In the genomic region with DNA sequence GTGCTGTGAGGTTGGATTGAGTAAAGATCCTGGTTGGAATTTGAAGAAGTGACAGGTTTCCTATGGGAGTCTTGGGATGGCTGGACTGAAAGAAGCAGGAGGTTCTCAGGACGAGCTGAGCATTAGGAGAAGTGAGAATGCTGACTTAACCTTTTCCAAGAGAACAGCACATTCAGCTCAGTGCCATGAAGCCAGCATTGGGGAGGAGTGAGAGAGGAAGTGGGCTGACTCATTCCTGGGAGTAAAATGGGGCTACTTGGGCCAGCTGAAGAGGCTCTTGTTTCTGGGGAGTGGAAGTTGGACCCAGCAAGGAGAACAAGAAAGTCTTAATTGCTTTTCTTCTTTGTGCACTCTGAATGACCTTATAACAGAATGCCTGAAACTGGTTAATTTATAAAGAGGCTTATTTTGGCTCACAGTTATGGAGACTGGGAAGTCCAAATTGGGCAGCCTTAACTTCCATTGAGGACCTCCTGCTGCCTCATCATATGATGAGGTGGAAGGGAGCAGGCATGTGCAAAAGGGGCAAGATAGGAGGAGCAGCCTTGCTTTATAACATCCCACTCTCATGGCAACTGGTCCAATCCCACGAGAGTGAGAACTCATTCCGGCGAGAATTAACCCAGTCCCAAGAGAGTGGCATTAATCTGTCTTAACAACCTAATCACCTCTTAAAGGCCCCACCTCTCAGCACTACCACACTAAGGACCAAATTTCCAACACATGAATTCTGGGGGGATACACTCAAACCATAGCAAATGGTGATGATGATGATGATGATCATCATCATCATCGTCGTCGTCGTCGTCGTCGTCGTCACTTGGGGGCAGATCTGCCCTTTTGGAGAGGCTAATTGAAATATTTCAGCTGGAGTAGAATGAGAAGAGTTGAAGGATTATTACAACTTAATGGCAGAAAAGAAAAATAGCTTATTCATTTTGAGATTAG, we compare ENCODE assay signal across 11 cellular contexts. TPM values are rescaled to one million over a fixed set of nuclear protein-coding genes. Genes with fewer than 3 reads are reported as not detected.
A peak's percentile ranks its signal among the peaks of the same experiment; 100 is the strongest.
DNase-seq lines count a peak whose midpoint lies in the region; ATAC-seq and TF ChIP-seq lines count a peak whose summit lies in the region.
"Had no signal": no experiment of that assay in that cellular context is flagged by ENCODE, and none has a peak within 500 bp of the region (broad histone marks: within the 10 kb centered on the region; RNA-seq: fewer than 3 reads in every experiment).

No MANE protein-coding gene starts in this region.

- TF ChIP-seq CTCF in MCF 10A (IDR thresholded peaks at IDR 0.05; ENCODE audit: unreplicated experiment) (no peak), breast epithelium (IDR thresholded peaks at IDR 0.05) (no peak), type B pancreatic cell (conservative IDR thresholded peaks at IDR 0.05) (no peak)

- peak; percentile 72 to 87 for ATAC-seq in left cardiac atrium
- ATAC-seq in GM18520 (IDR thresholded peaks at IDR 0.05; ENCODE audit: unreplicated experiment) = no peak
- ATAC-seq in GM18861 (IDR thresholded peaks at IDR 0.05; ENCODE audit: unreplicated experiment) = no peak
- ATAC-seq: activated T-cell treated with anti-CD3 and anti-CD28 coated beads, Interleukin-2, amount 50 U/mL, for 4 hours had no signal

- H3K4me1 Mint-ChIP-seq in MCF 10A (ENCODE audit: insufficient read depth, unreplicated experiment) (peaks cover 12% of the 10 kb centered on the region), type B pancreatic cell (ENCODE audit: unreplicated experiment) (peaks cover 13% of the 10 kb centered on the region)
- H3K4me1 Mint-ChIP-seq in activated naive CD8-positive, alpha-beta T cell treated with anti-CD3 and anti-CD28 coated beads for 36 hours = peaks cover 56% of the 10 kb centered on the region

- H3K36me3 ChIP-seq in breast epithelium = peaks cover 4% of the 10 kb centered on the region

- no peaks in the 10 kb centered on the region for H3K4me1 ChIP-seq in breast epithelium

- DNase-seq in MCF 10A (ENCODE audit: unreplicated experiment) (peak; percentile 27), breast epithelium (ENCODE audit: low spot score in 2 of 2) (no peak), left cardiac atrium (no peak), type B pancreatic cell (ENCODE audit: extremely low spot score, unreplicated experiment) (no peak), DMS114 treated with DMSO at 0.1 percent for 48 hours (lab: John Stamatoyannopoulos, UW; ENCODE audit: unreplicated experiment) (no peak)
- DNase-seq in activated naive CD8-positive, alpha-beta T cell treated with anti-CD3 and anti-CD28 coated beads for 36 hours = no peak
- DNase-seq: activated T-cell treated with anti-CD3 and anti-CD28 coated beads, Interleukin-2, amount 50 U/mL, for 4 hours; AML-193; KG1 had no signal

- H3K27ac ChIP-seq in breast epithelium = no peak overlapping the region

- TF ChIP-seq POLR2A in breast epithelium (IDR thresholded peaks at IDR 0.05) = no peak

- H3K4me3 Mint-ChIP-seq in MCF 10A (ENCODE audit: unreplicated experiment) (no peak overlapping the region), type B pancreatic cell (no peak overlapping the region)
- H3K4me3 Mint-ChIP-seq in activated naive CD8-positive, alpha-beta T cell treated with anti-CD3 and anti-CD28 coated beads for 36 hours = no peak overlapping the region
- H3K4me3 Mint-ChIP-seq: activated T-cell treated with anti-CD3 and anti-CD28 coated beads, Interleukin-2, amount 50 U/mL, for 4 hours had no signal

- peaks cover 95% of the 10 kb centered on the region for H3K36me3 Mint-ChIP-seq in MCF 10A (ENCODE audit: insufficient read depth, unreplicated experiment)
- H3K36me3 Mint-ChIP-seq in activated naive CD8-positive, alpha-beta T cell treated with anti-CD3 and anti-CD28 coated beads for 36 hours = peaks cover 55% of the 10 kb centered on the region
- H3K36me3 Mint-ChIP-seq in type B pancreatic cell = peaks cover 48% of the 10 kb centered on the region

- no peaks in the 10 kb centered on the region for H3K9me3 ChIP-seq in breast epithelium

- no peak overlapping the region for H3K4me3 ChIP-seq in breast epithelium

- BruUV-seq in MCF 10A (replicated peaks; lab: Mats Ljungman, UMichigan) = no TSS peak

- H3K9me3 Mint-ChIP-seq in MCF 10A (ENCODE audit: unreplicated experiment) = no peaks in the 10 kb centered on the region
- H3K9me3 Mint-ChIP-seq in activated naive CD8-positive, alpha-beta T cell treated with anti-CD3 and anti-CD28 coated beads for 36 hours = no peaks in the 10 kb centered on the region
- no peaks in the 10 kb centered on the region for H3K9me3 Mint-ChIP-seq in type B pancreatic cell
- H3K9me3 Mint-ChIP-seq: activated T-cell treated with anti-CD3 and anti-CD28 coated beads, Interleukin-2, amount 50 U/mL, for 4 hours had no signal

- intact Hi-C loops in MCF 10A (cut with micrococcal nuclease) (no loop called here), breast epithelium (cut with DNase I; ENCODE audit: low total_unique reads) (no loop called here), left cardiac atrium (cut with DNase I) (no loop called here)

- no peaks in the 10 kb centered on the region for H3K27me3 ChIP-seq in breast epithelium

- peak overlapping the region; percentile 10 for H3K27ac Mint-ChIP-seq in MCF 10A (ENCODE audit: low read depth, unreplicated experiment)
- peak overlapping the region; percentile 66 for H3K27ac Mint-ChIP-seq in activated naive CD8-positive, alpha-beta T cell treated with anti-CD3 and anti-CD28 coated beads for 36 hours
- peak overlapping the region; percentile 31 for H3K27ac Mint-ChIP-seq in type B pancreatic cell

- H3K27me3 Mint-ChIP-seq in MCF 10A (ENCODE audit: insufficient read depth, unreplicated experiment) (no peaks in the 10 kb centered on the region), type B pancreatic cell (no peaks in the 10 kb centered on the region)
- H3K27me3 Mint-ChIP-seq in activated naive CD8-positive, alpha-beta T cell treated with anti-CD3 and anti-CD28 coated beads for 36 hours = no peaks in the 10 kb centered on the region

- CTCF ChIA-PET in MCF 10A (lab: Yijun Ruan, JAX) = interaction anchor here (0.5 to 1.5 kb wide), 2 partner anchors 199 to 738 kb away, joined by 3 read pairs; no protein-coding TSS in a partner anchor

- POLR2A ChIA-PET in MCF 10A (lab: Yijun Ruan, JAX) = interaction anchor here (1.7 to 2.7 kb wide), 2 partner anchors 9 to 14 kb away, joined by 4 to 9 read pairs; no protein-coding TSS in a partner anchor

RNA-seq across cellular contexts. Expression of a gene that starts 26.1 kb away (rescaled TPM):
- total RNA-seq in MCF 10A (2022) (74.4 and 92.3 TPM in 2 replicates), breast epithelium (10 to 100 TPM; 35.4 to 45.7 (median 42.3) TPM), left cardiac atrium (10 to 100 TPM; 25.2 to 33.7 TPM), type B pancreatic cell (ENCODE audit: low replicate concordance) (59.3 and 73.4 TPM in 2 replicates)
- 10 to 100 TPM; 96.8 to 97.1 TPM for total RNA-seq in activated naive CD8-positive, alpha-beta T cell treated with anti-CD3 and anti-CD28 coated beads for 36 hours

RNA-seq across cellular contexts. Expression of a gene that starts 31.9 kb away (rescaled TPM):
- 15.0 and 17.5 TPM in 2 replicates for total RNA-seq in MCF 10A (2022)
- 10 to 100 TPM in 1 of 3 donors, 1 to 10 TPM in 2; 7.9 to 13.2 (median 9.8) TPM for total RNA-seq in breast epithelium
- total RNA-seq in activated naive CD8-positive, alpha-beta T cell treated with anti-CD3 and anti-CD28 coated beads for 36 hours = 10 to 100 TPM; 14.8 TPM
- 1 to 10 TPM; 3.0 to 4.3 TPM for total RNA-seq in left cardiac atrium
- total RNA-seq in type B pancreatic cell (ENCODE audit: low replicate concordance) = 34.6 and 71.5 TPM in 2 replicates

RNA-seq across cellular contexts. Expression of a gene that starts 60.0 kb away (rescaled TPM):
- not detected in 2 replicates for total RNA-seq in MCF 10A (2022)
- 100 to 1,000 TPM in 1 of 3 donors, 10 to 100 TPM in 1, 1 to 10 TPM in 1; 3.8 to 108 (median 54.6) TPM for total RNA-seq in breast epithelium
- total RNA-seq in activated naive CD8-positive, alpha-beta T cell treated with anti-CD3 and anti-CD28 coated beads for 36 hours = under 1 TPM; 0.12 to 0.27 TPM
- 10 to 100 TPM; 12.1 to 13.5 TPM for total RNA-seq in left cardiac atrium
- total RNA-seq in type B pancreatic cell (ENCODE audit: low replicate concordance) = 4.2 and 13.7 TPM in 2 replicates

Comparison
In these comparisons a context has a peak if more than half of its experiments do, and no peak if none do; other contexts are left out.
1. H3K27ac Mint-ChIP-seq: peak in every context shown above with its lines; median percentile 66 in activated naive CD8-positive, alpha-beta T cell treated with anti-CD3 and anti-CD28 coated beads for 36 hours; 31 in type B pancreatic cell; 10 in MCF 10A.
2. ATAC-seq: peak in left cardiac atrium (2 of 2); none in GM18520 (single experiment) and GM18861 (single experiment).